In genomic region chr20:2691663-2692035, GRCh38 we compare ENCODE assay signal across 10 cellular contexts. TPM values are rescaled to one million over a fixed set of nuclear protein-coding genes. Genes with fewer than 3 reads are reported as not detected.
DNase-seq lines count a peak whose midpoint lies in the region; ATAC-seq, FAIRE-seq and TF ChIP-seq lines count a peak whose summit lies in the region.
"Had no signal": no experiment of that assay in that cellular context is flagged by ENCODE, and none has a peak within 500 bp of the region (broad histone marks: within the 10 kb centered on the region; RNA-seq: fewer than 3 reads in every experiment).

No MANE protein-coding gene starts in this region.

- ATAC-seq in right cardiac atrium (no peak), left cardiac atrium (no peak), HG03095 (IDR thresholded peaks at IDR 0.05; ENCODE audit: unreplicated experiment) (no peak), GM21367 (IDR thresholded peaks at IDR 0.05; ENCODE audit: unreplicated experiment) (no peak)

- H3K27me3 Mint-ChIP-seq in chondrocyte (ENCODE audit: low read depth) = peaks cover 33% of the 10 kb centered on the region
- H3K27me3 Mint-ChIP-seq in nephron (ENCODE audit: low read depth) = peaks cover 81% of the 10 kb centered on the region

- no peak for FAIRE-seq in D721Med (lab: Jason Lieb, UNC)

- H3K27me3 ChIP-seq in right cardiac atrium (ENCODE audit: control insufficient read depth, insufficient read depth) (no peaks in the 10 kb centered on the region), uterus (no peaks in the 10 kb centered on the region)

- WGBS in right cardiac atrium = 63% methylated on average over 10 of the region's 10 CpGs

- TF ChIP-seq POLR2A in uterus (IDR thresholded peaks at IDR 0.05) = no peak

- H3K4me1 ChIP-seq in right cardiac atrium (ENCODE audit: control insufficient read depth, insufficient read depth, low read length) (no peaks in the 10 kb centered on the region), uterus (peaks cover 0 to 10% of the 10 kb centered on the region in 2 donors)

- peak overlapping the region; percentile 74 for H3K4me3 Mint-ChIP-seq in chondrocyte (ENCODE audit: unreplicated experiment)
- peak overlapping the region; percentile 95 to 97 (median 96) for H3K4me3 Mint-ChIP-seq in nephron

- H3K27ac Mint-ChIP-seq in chondrocyte (ENCODE audit: unreplicated experiment) (no peak overlapping the region), nephron (peak overlapping the region; percentile 80 to 97 (median 89))

- H3K9me3 Mint-ChIP-seq in chondrocyte (ENCODE audit: low read depth) (no peaks in the 10 kb centered on the region), nephron (no peaks in the 10 kb centered on the region)

- H3K4me1 Mint-ChIP-seq in chondrocyte (ENCODE audit: low read depth) (peaks cover 9% of the 10 kb centered on the region), nephron (peaks cover 37% of the 10 kb centered on the region)

- no peaks in the 10 kb centered on the region for H3K36me3 Mint-ChIP-seq in chondrocyte (ENCODE audit: low read depth)
- no peaks in the 10 kb centered on the region for H3K36me3 Mint-ChIP-seq in nephron (ENCODE audit: low read depth)

- TF ChIP-seq CTCF in chondrocyte (IDR thresholded peaks at IDR 0.05) = no peak
- TF ChIP-seq CTCF in nephron (IDR thresholded peaks at IDR 0.05; ENCODE audit: unreplicated experiment in 3 of 3) = no peak
- TF ChIP-seq CTCF in uterus (IDR thresholded peaks at IDR 0.05) = no peak
- TF ChIP-seq CTCF in D721Med (IDR thresholded peaks at IDR 0.05; ENCODE audit: insufficient read depth, missing control alignments) = no peak

- H3K9me3 ChIP-seq in right cardiac atrium (ENCODE audit: control insufficient read depth, low read length) (no peaks in the 10 kb centered on the region), uterus (no peaks in the 10 kb centered on the region)

- intact Hi-C loops in right cardiac atrium (cut with DNase I) (no loop called here), left cardiac atrium (cut with DNase I) (no loop called here), uterus (cut with DNase I; ENCODE audit: low total_unique reads) (no loop called here)

- no peak overlapping the region for H3K4me3 ChIP-seq in right cardiac atrium (ENCODE audit: low read length)
- H3K4me3 ChIP-seq in uterus = peak overlapping the region; percentile 31 to 53

- H3K36me3 ChIP-seq in uterus = no peaks in the 10 kb centered on the region

- no peak for DNase-seq in right cardiac atrium
- DNase-seq in left cardiac atrium = no peak
- peak; percentile 41 for DNase-seq in chondrocyte (ENCODE audit: low spot score)
- no peak for DNase-seq in uterus
- no peak for DNase-seq in D721Med (ENCODE audit: insufficient read length, low spot score)
- DNase-seq: NCI-H187; stimulated activated CD4-positive, alpha-beta T cell treated with anti-CD3 and anti-CD28 coated beads, Interleukin-1b, Interleukin-23, amount 100 ng/mL, for 48 hours had no signal

- peak overlapping the region; percentile 4 for H3K27ac ChIP-seq in right cardiac atrium (ENCODE audit: low read length)
- peak overlapping the region; percentile 87 to 98 for H3K27ac ChIP-seq in uterus

RNA-seq across cellular contexts. Expression of gene EBF4, which starts 0.9 kb away (rescaled TPM):
- total RNA-seq in right cardiac atrium (10 to 100 TPM in 2 of 4 donors, 1 to 10 TPM in 2; 9.6 to 13.5 (median 10.2) TPM), left cardiac atrium (1 to 10 TPM; 4.4 to 6.5 TPM), chondrocyte (8.0 to 15.2 TPM (median 11.4 TPM) in 3 replicates), uterus (10 to 100 TPM in 3 of 4 donors, 1 to 10 TPM in 1; 7.1 to 69.5 (median 21.7) TPM)
- 4.8 TPM for polyA plus RNA-seq in right cardiac atrium

RNA-seq across cellular contexts. Expression of gene IDH3B, which starts 27.6 kb away (rescaled TPM):
- total RNA-seq in right cardiac atrium = 100 to 1,000 TPM; 146 to 166 (median 150) TPM
- polyA plus RNA-seq in right cardiac atrium = 158 TPM
- 100 to 1,000 TPM; 149 to 166 TPM for total RNA-seq in left cardiac atrium
- 56.5 to 65.9 TPM (median 57.1 TPM) in 3 replicates for total RNA-seq in chondrocyte
- 100 to 1,000 TPM in 1 of 4 donors, 10 to 100 TPM in 3; 33.8 to 220 (median 83.7) TPM for total RNA-seq in uterus

RNA-seq across cellular contexts. Expression of gene NOP56, which starts 39.2 kb away (rescaled TPM):
- 10 to 100 TPM; 57.9 to 69.2 (median 63.8) TPM for total RNA-seq in right cardiac atrium
- polyA plus RNA-seq in right cardiac atrium = 40.9 TPM
- total RNA-seq in left cardiac atrium = 10 to 100 TPM; 63.3 to 91.3 TPM
- total RNA-seq in chondrocyte = 103 to 166 TPM (median 118 TPM) in 3 replicates
- total RNA-seq in uterus = 100 to 1,000 TPM; 108 to 151 (median 134) TPM
